ENCODE assay signal across 15 cellular contexts in genomic region chr21:42279888-42280287, GRCh38. TPM values are rescaled to one million over a fixed set of nuclear protein-coding genes. Genes with fewer than 3 reads are reported as not detected.
DNase-seq lines count a peak whose midpoint lies in the region; ATAC-seq lines count a peak whose summit lies in the region.
"Had no signal": no experiment of that assay in that cellular context is flagged by ENCODE, and none has a peak within 500 bp of the region (broad histone marks: within the 10 kb centered on the region; RNA-seq: fewer than 3 reads in every experiment).

No MANE protein-coding gene starts in this region.

- no peak overlapping the region for H3K14ac ChIP-seq in neuronal stem cell (ENCODE audit: low read length)

- H3K27ac ChIP-seq in BLaER1 treated with 17β-estradiol and CSF1 and Interleukin-3, amounts not matched to agents 10 nM and 100 nM = no peak overlapping the region
- H3K27ac ChIP-seq in caudate nucleus (ENCODE audit: low read depth, low read length) (peak overlapping the region; percentile 36), neuronal stem cell (replicated peaks; ENCODE audit: low read length) (no peak overlapping the region)

- H3K36me3 ChIP-seq in BLaER1 treated with 17β-estradiol and CSF1 and Interleukin-3, amounts not matched to agents 10 nM and 100 nM = peaks cover 23 to 93% (median 51%) of the 10 kb centered on the region in 11 experiments; a peak in 20 of 22 replicates
- peaks cover 0 to 2% of the 10 kb centered on the region in 2 donors for H3K36me3 ChIP-seq in neuronal stem cell (replicated peaks in 1 of 2; ENCODE audit: control insufficient read depth in 2 of 2, insufficient read depth in 2 of 2, low read length in 2 of 2)
- H3K36me3 ChIP-seq: HAP-1 had no signal

- H3K9ac ChIP-seq in BLaER1 treated with 17β-estradiol and CSF1 and Interleukin-3, amounts not matched to agents 10 nM and 100 nM = no peak overlapping the region
- no peak overlapping the region for H3K9ac ChIP-seq in neuronal stem cell (ENCODE audit: low read depth, low read length, poor library complexity)

- peaks cover 0 to 84% (median 74%) of the 10 kb centered on the region in 10 experiments; a peak in 14 of 20 replicates for H3K4me1 ChIP-seq in BLaER1 treated with 17β-estradiol and CSF1 and Interleukin-3, amounts not matched to agents 10 nM and 100 nM
- H3K4me1 ChIP-seq in neuronal stem cell (ENCODE audit: control insufficient read depth in 2 of 2, insufficient read depth in 1 of 2, low read depth in 1 of 2, low read length in 2 of 2) = peaks cover 0 to 2% of the 10 kb centered on the region in 2 donors
- H3K4me1 ChIP-seq: HAP-1 had no signal

- peak overlapping the region; percentile 83 for H3K18ac ChIP-seq in neuronal stem cell (ENCODE audit: low read length)

- no peak overlapping the region for H4K8ac ChIP-seq in neuronal stem cell (ENCODE audit: low read depth, low read length)

- no peaks in the 10 kb centered on the region for H3K9me3 ChIP-seq in BLaER1 treated with 17β-estradiol and CSF1 and Interleukin-3, amounts not matched to agents 10 nM and 100 nM (replicated peaks in 1 of 11)
- H3K9me3 ChIP-seq in neuronal stem cell (replicated peaks in 1 of 2; ENCODE audit: control insufficient read depth in 2 of 2, insufficient read depth in 1 of 2, low read depth in 1 of 2, low read length in 2 of 2) = no peaks in the 10 kb centered on the region
- H3K9me3 ChIP-seq: Caco-2, HAP-1 had no signal

- no peak overlapping the region for H2BK15ac ChIP-seq in neuronal stem cell (ENCODE audit: low read length)

- peak overlapping the region; percentile 31 for H2BK12ac ChIP-seq in neuronal stem cell (ENCODE audit: low read length)

- peak overlapping the region; percentile 90 for H2BK120ac ChIP-seq in neuronal stem cell (ENCODE audit: low read depth, low read length)

- ATAC-seq in HG03571 (IDR thresholded peaks at IDR 0.05; ENCODE audit: unreplicated experiment) (no peak), GM19467 (IDR thresholded peaks at IDR 0.05; ENCODE audit: unreplicated experiment) (no peak)

- peaks cover 0 to 4% (median 0%) of the 10 kb centered on the region in 11 experiments; a peak in 3 of 22 replicates for H3K27me3 ChIP-seq in BLaER1 treated with 17β-estradiol and CSF1 and Interleukin-3, amounts not matched to agents 10 nM and 100 nM
- no peaks in the 10 kb centered on the region for H3K27me3 ChIP-seq in neuronal stem cell (ENCODE audit: control insufficient read depth in 3 of 3, insufficient read depth in 3 of 3, low read depth in 1 of 3, low read length in 3 of 3)

- peak overlapping the region; percentile 48 for H2AK5ac ChIP-seq in neuronal stem cell (ENCODE audit: low read depth, low read length)

- H4K91ac ChIP-seq in neuronal stem cell (ENCODE audit: low read depth, low read length, poor library complexity) = peak overlapping the region; percentile 43

- peak overlapping the region in 8 of 11 experiments; percentile 10 to 81 (median 66); a peak in 15 of 22 replicates for H3K4me2 ChIP-seq in BLaER1 treated with 17β-estradiol and CSF1 and Interleukin-3, amounts not matched to agents 10 nM and 100 nM
- H3K4me2 ChIP-seq in neuronal stem cell (ENCODE audit: insufficient read depth, low read length, poor library complexity, severe bottlenecking) = no peak overlapping the region

- no peak overlapping the region for H2AFZ ChIP-seq in neuronal stem cell (ENCODE audit: low read length)

- H3K4me3 ChIP-seq in BLaER1 treated with 17β-estradiol and CSF1 and Interleukin-3, amounts not matched to agents 10 nM and 100 nM = no peak overlapping the region
- no peak overlapping the region for H3K4me3 ChIP-seq in neuronal stem cell (ENCODE audit: low read length in 2 of 2)
- H3K4me3 ChIP-seq: HAP-1 had no signal

- no peaks in the 10 kb centered on the region for H3K79me1 ChIP-seq in neuronal stem cell (ENCODE audit: low read depth, low read length)

- H3K23ac ChIP-seq in neuronal stem cell (ENCODE audit: low read depth, low read length, poor library complexity) = peak overlapping the region; percentile 53

- peaks cover 9 to 94% (median 49%) of the 10 kb centered on the region in 11 experiments; a peak in 17 of 22 replicates for H4K20me1 ChIP-seq in BLaER1 treated with 17β-estradiol and CSF1 and Interleukin-3, amounts not matched to agents 10 nM and 100 nM

- no CpG with 5 or more reads among the region's 11 CpGs for WGBS in neuronal stem cell (ENCODE audit: extremely low coverage in 2 of 2, insufficient read length in 2 of 2, insufficient replicate concordance in 1 of 2), 2 donors

- DNase-seq in caudate nucleus (lab: John Stamatoyannopoulos, UW) (no peak), neuronal stem cell (ENCODE audit: low spot score) (no peak), RKO (ENCODE audit: low spot score) (no peak)
- DNase-seq in central memory CD4-positive, alpha-beta T cell = no peak
- DNase-seq: 8988T; Caco-2; CD4-positive, CD25-positive, alpha-beta regulatory T cell; DMS153; DMS79; GF-D8 had no signal

- H3K4ac ChIP-seq in neuronal stem cell (ENCODE audit: low read length) = no peak overlapping the region

- H2BK5ac ChIP-seq in neuronal stem cell (ENCODE audit: low read length) = no peak overlapping the region

RNA-seq across cellular contexts. Expression of gene TFF3, which starts 35.3 kb away (rescaled TPM):
- polyA plus RNA-seq in neuronal stem cell (2013, experiment 1 of 2) = not detected
- 0.15 TPM for polyA plus RNA-seq in neuronal stem cell (2013, experiment 2 of 2)
- polyA plus RNA-seq: AG04450; CD4-positive, CD25-positive, alpha-beta regulatory T cell had no signal
